In genomic region chr10:110304780-110305421, GRCh38 we compare ENCODE assay signal across 8 cellular contexts. TPM values are rescaled to one million over a fixed set of nuclear protein-coding genes. Genes with fewer than 3 reads are reported as not detected.
DNase-seq lines count a peak whose midpoint lies in the region; ATAC-seq and TF ChIP-seq lines count a peak whose summit lies in the region.

SMNDC1 (minus strand) TSS chr10:110304920; CDS start chr10:110303587, 1,333 bp downstream.

- H3K4me1 ChIP-seq in lung (ENCODE audit: control insufficient read depth in 2 of 2, insufficient read depth in 2 of 2, low read length in 2 of 2): peaks cover 3 to 15% of the 10 kb centered on the region in 2 donors

- peak within 1 kb of the TSS; percentile 88 to 90 for H3K27ac ChIP-seq in lung (ENCODE audit: low read depth in 1 of 2, low read length in 1 of 2)

- 0 to 1% methylated on average over 42 of the region's 42 CpGs for WGBS in lung, 2 donors

- peak within 1 kb of the TSS; percentile 96 for H3K4me3 ChIP-seq in lung

- POLR2A ChIA-PET in activated CD8-positive, alpha-beta memory T cell treated with anti-CD3 and anti-CD28 coated beads for 36 hours (lab: Charles Lee): interaction anchor here (0.7 to 1.5 kb wide), 8 partner anchors 48 to 285 kb away, joined by 3 to 8 read pairs (median 4); partner anchors contain the start of gene DUSP5

- H3K9me3 ChIP-seq in lung (ENCODE audit: control insufficient read depth in 2 of 2, insufficient read depth in 1 of 2, low read length in 1 of 2): no peaks in the 10 kb centered on the region

- peaks cover 2 to 9% of the 10 kb centered on the region in 2 donors for H3K36me3 ChIP-seq in lung (ENCODE audit: control insufficient read depth in 2 of 2, insufficient read depth in 2 of 2, low read length in 2 of 2)

- peak; percentile 98 for ATAC-seq in lung (ENCODE audit: insufficient read depth, low FRiP score)

- peak; percentile 88 for DNase-seq in CMK (ENCODE audit: low read depth)
- DNase-seq in GM20000 (ENCODE audit: low spot score): peak; percentile 98
- DNase-seq in HT-29 (ENCODE audit: low spot score): peak; percentile 99
- DNase-seq in NOMO-1 (lab: John Stamatoyannopoulos, UW; ENCODE audit: unreplicated experiment in 2 of 2): peak; percentile 87 to 94
- DNase-seq in effector CD8-positive, alpha-beta T cell (lab: John Stamatoyannopoulos, UW): peak; percentile 96
- peak; percentile 97 for DNase-seq in lung (ENCODE audit: low spot score)
- peak; percentile 93 to 94 (median 94) for DNase-seq in stimulated activated CD4-positive, alpha-beta T cell treated with anti-CD3 and anti-CD28 coated beads, TNF-alpha, amount 100 ng/mL, for 4 hours (ENCODE audit: low read depth in 3 of 3)

- no peaks in the 10 kb centered on the region for H3K27me3 ChIP-seq in lung (ENCODE audit: control insufficient read depth, insufficient read depth)

- CTCF ChIA-PET in activated CD8-positive, alpha-beta memory T cell treated with anti-CD3 and anti-CD28 coated beads for 36 hours (lab: Charles Lee): interaction anchor here (0.7 to 2.3 kb wide), 13 partner anchors 36 to 306 kb away, joined by 3 to 6 read pairs (median 3); no protein-coding TSS in a partner anchor

- TF ChIP-seq CTCF in GM20000 (IDR thresholded peaks at IDR 0.05; ENCODE audit: extremely low read depth, missing control alignments) (no peak), lung (IDR thresholded peaks at IDR 0.05; ENCODE audit: control extremely low read depth, extremely low read depth) (no peak)

RNA-seq across cellular contexts. Expression of gene SMNDC1, which starts in this region (rescaled TPM):
- 3.3 and 6.8 TPM in 2 replicates for total RNA-seq in HT-29 (2014; rRNA removed; shearing (Covaris generic))
- total RNA-seq in activated CD8-positive, alpha-beta memory T cell treated with anti-CD3 and anti-CD28 coated beads for 36 hours: 10 to 100 TPM; 53.6 to 59.4 TPM
- 10 to 100 TPM; 24.4 to 29.2 TPM for total RNA-seq in lung
- polyA plus RNA-seq in lung: 10 to 100 TPM; 11.8 to 13.3 TPM

Comparison
In these comparisons a context has a peak if more than half of its experiments do, and no peak if none do; other contexts are left out.
1. Peak in every context shown above with its lines: DNase-seq, ATAC-seq, H3K4me3 ChIP-seq and H3K27ac ChIP-seq.